In the genomic region with DNA sequence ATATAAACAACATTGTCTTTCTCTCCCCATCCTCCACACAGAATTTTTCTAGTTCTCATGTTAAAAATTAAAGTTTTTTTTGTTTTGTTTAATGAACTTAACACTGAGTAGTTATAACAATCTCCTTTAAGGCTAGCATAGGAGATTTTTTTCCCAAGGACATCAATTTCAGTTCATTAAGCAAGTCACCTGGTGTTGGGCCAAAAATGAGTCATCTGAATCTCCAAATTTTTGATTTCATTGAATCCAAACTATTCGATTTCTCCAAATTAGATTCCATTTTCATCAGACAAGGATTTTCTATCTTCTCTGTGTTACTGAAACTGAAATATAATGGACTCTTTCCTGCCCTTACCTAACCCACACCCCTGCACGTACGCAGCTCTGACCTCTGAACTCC, we compare ENCODE assay signal across 30 cellular contexts.
"Had no signal": no experiment of that assay in that cellular context is flagged by ENCODE, and none has a peak within 500 bp of the region (broad histone marks: within the 10 kb centered on the region; RNA-seq: fewer than 3 reads in every experiment).

No MANE protein-coding gene starts in this region.

- H3K9me3 ChIP-seq: adrenal gland, body of pancreas had no signal

- H3K27me3 ChIP-seq: adrenal gland, body of pancreas had no signal

- ATAC-seq: activated CD4-positive, alpha-beta T cell treated with anti-CD3 and anti-CD28 coated beads for 36 hours; body of pancreas; Panc1; Right ventricle myocardium inferior had no signal

- H3K4me1 ChIP-seq: adrenal gland, body of pancreas had no signal

- H3K27ac ChIP-seq: adrenal gland, body of pancreas, SK-N-MC, VCaP had no signal

- H3K36me3 ChIP-seq: adrenal gland had no signal

- FAIRE-seq: bronchial epithelial cell had no signal

- H3K4me3 ChIP-seq: adrenal gland, body of pancreas, SK-N-MC had no signal

- DNase-seq: activated CD4-positive, alpha-beta memory T cell treated with anti-CD3 and anti-CD28 coated beads, Interleukin-2, amount 10 ng/mL, durations not matched to agents 7 days and 5 days; activated CD4-positive, alpha-beta T cell treated with anti-CD3 and anti-CD28 coated beads for 36 hours; activated CD4-positive, alpha-beta T cell treated with anti-CD3 and anti-CD28 coated beads, Interleukin-2, amount 50 U/mL, for 1 hour; activated gamma-delta T cell treated with Interleukin-2 at 50 U/mL for 16 hours; activated naive CD4-positive, alpha-beta T cell treated with anti-CD3 and anti-CD28 coated beads, Interleukin-2, amount 10 ng/mL, durations not matched to agents 7 days and 5 days; activated naive CD8-positive, alpha-beta T cell treated with anti-CD3 and anti-CD28 coated beads for 36 hours; activated T-cell treated with anti-CD3 and anti-CD28 coated beads for 4 hours; activated T-cell treated with anti-CD3 and anti-CD28 coated beads, Interleukin-2, amount 50 U/mL, for 48 hours; anterior cingulate cortex; body of pancreas; central memory CD4-positive, alpha-beta T cell; Kasumi-1; KBM-7; NCI-H1048; NCI-H1417; NCI-H1694; NCI-H2029; NCI-H2107; NCI-H2171 treated with DMSO at 0.1 percent for 48 hours; NCI-H226; NCI-H526; NCI-H774; RPMI8226; T-helper 1 cell had no signal
